1 cellular context compared by ENCODE assay signal in genomic region chr4:102631616-102632015, GRCh38.
TF ChIP-seq lines count a peak whose summit lies in the region.

No MANE protein-coding gene starts in this region.

TF ChIP-seq in GM12878, 131 proteins besides CTCF, POLR2A, EP300 and RAD21 (continued from another document):
- TF ChIP-seq ZBTB4 (CRISPR knock-in tag; IDR thresholded peaks at IDR 0.05) (no peak), ATF7 (IDR thresholded peaks at IDR 0.05; ENCODE audit: low read depth) (no peak), HSF1 (IDR thresholded peaks at IDR 0.05; ENCODE audit: low read depth, low read length) (no peak), CHD4 (IDR thresholded peaks at IDR 0.05) (no peak), ZBTB40 (IDR thresholded peaks at IDR 0.05; ENCODE audit: borderline replicate concordance) (no peak), RB1 (IDR thresholded peaks at IDR 0.05; ENCODE audit: borderline replicate concordance) (no peak), RCOR1 (conservative IDR thresholded peaks at IDR 0.05; ENCODE audit: low read depth, low read length) (no peak), POLR2AphosphoS2 (IDR thresholded peaks at IDR 0.05; ENCODE audit: low read depth, low read length) (no peak), CEBPZ (IDR thresholded peaks at IDR 0.05; ENCODE audit: low read depth, low read length) (no peak), ZNF622 (IDR thresholded peaks at IDR 0.05) (no peak), IRF5 (IDR thresholded peaks at IDR 0.05; ENCODE audit: borderline replicate concordance) (no peak), ZZZ3 (IDR thresholded peaks at IDR 0.05; ENCODE audit: control insufficient read depth, insufficient read length, low read depth) (no peak), HDAC6 (IDR thresholded peaks at IDR 0.05; ENCODE audit: unreplicated experiment) (no peak), TCF7 (IDR thresholded peaks at IDR 0.05; ENCODE audit: borderline replicate concordance) (no peak), SMARCA5 (IDR thresholded peaks at IDR 0.05) (no peak), ETV6 (conservative IDR thresholded peaks at IDR 0.05 in 1 of 2, IDR thresholded peaks at IDR 0.05 in 1 of 2; ENCODE audit: borderline replicate concordance in 1 of 2, low read depth in 1 of 2) (no peak)
